ENCODE assay signal across 1 cellular context in the genomic region with DNA sequence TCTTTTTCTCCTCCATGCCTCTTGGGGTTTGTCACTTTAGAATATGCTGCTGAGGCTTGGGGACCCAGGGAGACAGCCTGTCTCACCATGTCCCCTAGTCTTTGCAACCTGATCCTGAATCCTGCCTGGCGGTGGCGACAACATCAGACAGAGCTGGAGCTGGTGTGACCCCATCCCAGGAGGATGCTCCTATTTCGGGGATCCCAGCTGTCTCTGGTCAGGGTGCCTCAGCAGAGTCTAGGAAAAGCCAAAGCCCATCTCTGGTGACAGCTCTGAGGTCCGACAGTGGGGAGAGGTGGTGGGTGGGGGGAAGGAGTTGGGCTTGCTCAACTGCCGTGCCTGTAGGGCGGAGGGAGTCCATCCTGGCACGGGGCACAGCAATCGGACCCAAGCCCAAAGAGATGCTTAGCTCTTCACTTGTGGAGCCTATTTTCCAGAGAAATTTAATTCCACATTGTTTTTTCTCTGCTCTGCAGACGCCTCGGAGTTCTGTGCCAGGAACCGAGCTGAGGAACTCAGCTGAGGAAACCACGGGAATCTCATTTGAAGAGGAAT.
TF ChIP-seq lines count a peak whose summit lies in the region.

No MANE protein-coding gene starts in this region.

TF ChIP-seq in A549, 52 proteins besides CTCF, POLR2A, EP300 and RAD21:
- TF ChIP-seq HOXB5 (CRISPR knock-in tag; IDR thresholded peaks at IDR 0.05) (no peak), MAZ (IDR thresholded peaks at IDR 0.05; ENCODE audit: borderline replicate concordance, low read depth, low read length) (no peak), MYC (IDR thresholded peaks at IDR 0.05; ENCODE audit: borderline replicate concordance, low read length) (no peak), BHLHE40 (IDR thresholded peaks at IDR 0.05; ENCODE audit: low read depth, low read length) (no peak), CHD4 (IDR thresholded peaks at IDR 0.05; ENCODE audit: borderline replicate concordance) (no peak), CHD2 (IDR thresholded peaks at IDR 0.05; ENCODE audit: low read length, partially characterized antibody) (no peak), NPAS2 (CRISPR knock-in tag; IDR thresholded peaks at IDR 0.05; ENCODE audit: borderline replicate concordance) (no peak), SREBF2 (IDR thresholded peaks at IDR 0.05) (no peak)
- TF ChIP-seq, protein P1, sequence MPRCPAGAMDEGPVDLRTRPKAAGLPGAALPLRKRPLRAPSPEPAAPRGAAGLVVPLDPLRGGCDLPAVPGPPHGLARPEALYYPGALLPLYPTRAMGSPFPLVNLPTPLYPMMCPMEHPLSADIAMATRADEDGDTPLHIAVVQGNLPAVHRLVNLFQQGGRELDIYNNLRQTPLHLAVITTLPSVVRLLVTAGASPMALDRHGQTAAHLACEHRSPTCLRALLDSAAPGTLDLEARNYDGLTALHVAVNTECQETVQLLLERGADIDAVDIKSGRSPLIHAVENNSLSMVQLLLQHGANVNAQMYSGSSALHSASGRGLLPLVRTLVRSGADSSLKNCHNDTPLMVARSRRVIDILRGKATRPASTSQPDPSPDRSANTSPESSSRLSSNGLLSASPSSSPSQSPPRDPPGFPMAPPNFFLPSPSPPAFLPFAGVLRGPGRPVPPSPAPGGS (IDR thresholded peaks at IDR 0.05): no peak
- TF ChIP-seq, protein P2, sequence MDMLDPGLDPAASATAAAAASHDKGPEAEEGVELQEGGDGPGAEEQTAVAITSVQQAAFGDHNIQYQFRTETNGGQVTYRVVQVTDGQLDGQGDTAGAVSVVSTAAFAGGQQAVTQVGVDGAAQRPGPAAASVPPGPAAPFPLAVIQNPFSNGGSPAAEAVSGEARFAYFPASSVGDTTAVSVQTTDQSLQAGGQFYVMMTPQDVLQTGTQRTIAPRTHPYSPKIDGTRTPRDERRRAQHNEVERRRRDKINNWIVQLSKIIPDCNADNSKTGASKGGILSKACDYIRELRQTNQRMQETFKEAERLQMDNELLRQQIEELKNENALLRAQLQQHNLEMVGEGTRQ (IDR thresholded peaks at IDR 0.05): no peak
- TF ChIP-seq, protein P3, sequence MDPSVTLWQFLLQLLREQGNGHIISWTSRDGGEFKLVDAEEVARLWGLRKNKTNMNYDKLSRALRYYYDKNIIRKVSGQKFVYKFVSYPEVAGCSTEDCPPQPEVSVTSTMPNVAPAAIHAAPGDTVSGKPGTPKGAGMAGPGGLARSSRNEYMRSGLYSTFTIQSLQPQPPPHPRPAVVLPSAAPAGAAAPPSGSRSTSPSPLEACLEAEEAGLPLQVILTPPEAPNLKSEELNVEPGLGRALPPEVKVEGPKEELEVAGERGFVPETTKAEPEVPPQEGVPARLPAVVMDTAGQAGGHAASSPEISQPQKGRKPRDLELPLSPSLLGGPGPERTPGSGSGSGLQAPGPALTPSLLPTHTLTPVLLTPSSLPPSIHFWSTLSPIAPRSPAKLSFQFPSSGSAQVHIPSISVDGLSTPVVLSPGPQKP (IDR thresholded peaks at IDR 0.05; ENCODE audit: low read depth, low read length): no peak
- TF ChIP-seq, protein P4, sequence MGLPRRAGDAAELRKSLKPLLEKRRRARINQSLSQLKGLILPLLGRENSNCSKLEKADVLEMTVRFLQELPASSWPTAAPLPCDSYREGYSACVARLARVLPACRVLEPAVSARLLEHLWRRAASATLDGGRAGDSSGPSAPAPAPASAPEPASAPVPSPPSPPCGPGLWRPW (IDR thresholded peaks at IDR 0.05): no peak
